In genomic region chr13:111291908-111292307, GRCh38 we compare ENCODE assay signal across 19 cellular contexts. TPM values are rescaled to one million over a fixed set of nuclear protein-coding genes. Genes with fewer than 3 reads are reported as not detected.
A peak's percentile ranks its signal among the peaks of the same experiment; 100 is the strongest.
DNase-seq lines count a peak whose midpoint lies in the region; ATAC-seq and TF ChIP-seq lines count a peak whose summit lies in the region.
"Had no signal": no experiment of that assay in that cellular context is flagged by ENCODE, and none has a peak within 500 bp of the region (broad histone marks: within the 10 kb centered on the region; RNA-seq: fewer than 3 reads in every experiment).

No MANE protein-coding gene starts in this region.

- intact Hi-C loops in PC-3 (cut with micrococcal nuclease) (no loop called here), left lung (cut with DNase I) (no loop called here)

- ATAC-seq in T-helper 17 cell (no peak), PC-3 (no peak), left lung (no peak)
- ATAC-seq: A549; CD8-positive, alpha-beta T cell had no signal

- H3K9me2 ChIP-seq in PC-3 (replicated peaks; ENCODE audit: low read length), result no peaks in the 10 kb centered on the region

- no peaks in the 10 kb centered on the region for H4K20me1 ChIP-seq in PC-3 (ENCODE audit: low read length)

- BruUV-seq in PC-3 (replicated peaks; lab: Mats Ljungman, UMichigan), result no TSS peak

- no peaks in the 10 kb centered on the region for H3K9me3 ChIP-seq in T-helper 17 cell (ENCODE audit: control insufficient read depth, low read length, poor library complexity, severe bottlenecking)
- H3K9me3 ChIP-seq in PC-3 (ENCODE audit: low read length), result no peaks in the 10 kb centered on the region
- no peaks in the 10 kb centered on the region for H3K9me3 ChIP-seq in left lung
- H3K9me3 ChIP-seq: A549; BLaER1 treated with 17β-estradiol and CSF1 and Interleukin-3, amounts not matched to agents 10 nM and 100 nM; Caco-2 had no signal

- POLR2A ChIA-PET in PC-3 (lab: Charles Lee; ENCODE audit: unreplicated experiment), result no interaction called here

- H3K4me1 ChIP-seq in PC-3 (ENCODE audit: insufficient read depth, low read length), result no peaks in the 10 kb centered on the region
- H3K4me1 ChIP-seq in left lung, result no peaks in the 10 kb centered on the region
- H3K4me1 ChIP-seq: A549, Caco-2 had no signal

- peaks cover 7% of the 10 kb centered on the region for H3K36me3 Mint-ChIP-seq in T-helper 17 cell (ENCODE audit: low read depth)
- peaks cover 47% of the 10 kb centered on the region for H3K36me3 Mint-ChIP-seq in nephron progenitor cell (ENCODE audit: low read depth)

- no peak overlapping the region for H2AFZ ChIP-seq in PC-3 (ENCODE audit: low read length)

- no peak overlapping the region for H3K4me3 ChIP-seq in PC-3 (ENCODE audit: low read length)
- no peak overlapping the region for H3K4me3 ChIP-seq in left lung
- H3K4me3 ChIP-seq: A549; BLaER1 treated with 17β-estradiol and CSF1 and Interleukin-3, amounts not matched to agents 10 nM and 100 nM had no signal

- no peaks in the 10 kb centered on the region for H3K79me2 ChIP-seq in PC-3 (ENCODE audit: low read length)

- H3K27ac ChIP-seq in PC-3 (ENCODE audit: low read length), result no peak overlapping the region
- no peak overlapping the region for H3K27ac ChIP-seq in left lung
- H3K27ac ChIP-seq: 22Rv1; A549; BLaER1 treated with 17β-estradiol and CSF1 and Interleukin-3, amounts not matched to agents 10 nM and 100 nM; C4-2B had no signal

- TF ChIP-seq CTCF in nephron progenitor cell (IDR thresholded peaks at IDR 0.05) (no peak), PC-3 (conservative IDR thresholded peaks at IDR 0.05; ENCODE audit: low read depth, low read length) (no peak), left lung (IDR thresholded peaks at IDR 0.05) (no peak)

- H3K4me2 ChIP-seq in PC-3 (ENCODE audit: low read length), result no peak overlapping the region
- H3K4me2 ChIP-seq: A549; BLaER1 treated with 17β-estradiol and CSF1 and Interleukin-3, amounts not matched to agents 10 nM and 100 nM had no signal

- H3K36me3 ChIP-seq in PC-3 (ENCODE audit: low read depth, low read length) (peaks cover 7% of the 10 kb centered on the region; the same call in 1 of the 2 replicates), left lung (peaks cover 0 to 88% of the 10 kb centered on the region in 2 donors)

- CTCF ChIA-PET in PC-3 (lab: Charles Lee), result no interaction called here

- H3K9me3 Mint-ChIP-seq in nephron progenitor cell, result no peaks in the 10 kb centered on the region
- H3K9me3 Mint-ChIP-seq: CD4-positive, alpha-beta T cell; CD8-positive, alpha-beta T cell had no signal

- peaks cover 33% of the 10 kb centered on the region for H3K4me1 Mint-ChIP-seq in T-helper 17 cell
- H3K4me1 Mint-ChIP-seq in nephron progenitor cell, result peaks cover 15% of the 10 kb centered on the region
- H3K4me1 Mint-ChIP-seq: B cell had no signal

- peak; percentile 15 for DNase-seq in activated CD8-positive, alpha-beta memory T cell treated with anti-CD3 and anti-CD28 coated beads for 24 hours
- no peak for DNase-seq in activated CD8-positive, alpha-beta memory T cell treated with anti-CD3 and anti-CD28 coated beads, Interleukin-2, amount 50 U/mL, for 48 hours
- DNase-seq in T-helper 17 cell (no peak), nephron progenitor cell (no peak), PC-3 (no peak), left lung (no peak)
- DNase-seq: AML-193; Caco-2; CD4-positive, alpha-beta T cell; CD8-positive, alpha-beta T cell; DMS79 treated with DMSO at 0.1 percent for 48 hours; GF-D8 had no signal

- H3K9ac ChIP-seq in PC-3 (ENCODE audit: low read length), result no peak overlapping the region
- H3K9ac ChIP-seq: BLaER1 treated with 17β-estradiol and CSF1 and Interleukin-3, amounts not matched to agents 10 nM and 100 nM had no signal

- H3K27me3 Mint-ChIP-seq in T-helper 17 cell, result no peaks in the 10 kb centered on the region
- no peaks in the 10 kb centered on the region for H3K27me3 Mint-ChIP-seq in nephron progenitor cell (ENCODE audit: low read depth, poor library complexity)
- H3K27me3 Mint-ChIP-seq: B cell; CD4-positive, alpha-beta T cell had no signal

- H3K27me3 ChIP-seq in PC-3 (ENCODE audit: low read length) (no peaks in the 10 kb centered on the region), left lung (no peaks in the 10 kb centered on the region)
- H3K27me3 ChIP-seq: BLaER1 treated with 17β-estradiol and CSF1 and Interleukin-3, amounts not matched to agents 10 nM and 100 nM had no signal

- H3K27ac Mint-ChIP-seq in T-helper 17 cell, result peak overlapping the region; percentile 8
- peak overlapping the region; percentile 39 for H3K27ac Mint-ChIP-seq in nephron progenitor cell
- H3K27ac Mint-ChIP-seq: B cell; CD4-positive, alpha-beta T cell; CD8-positive, alpha-beta T cell had no signal

- no peaks in the 10 kb centered on the region for H3F3A ChIP-seq in PC-3 (ENCODE audit: low read length, unreplicated experiment)

- no peak overlapping the region for H3K4me3 Mint-ChIP-seq in T-helper 17 cell
- no peak overlapping the region for H3K4me3 Mint-ChIP-seq in nephron progenitor cell
- H3K4me3 Mint-ChIP-seq: B cell; CD4-positive, alpha-beta T cell; CD8-positive, alpha-beta T cell had no signal

RNA-seq across cellular contexts. Expression of gene TEX29, which starts 28.5 kb away (rescaled TPM):
- total RNA-seq in T-helper 17 cell (not detected), PC-3 (2014; rRNA removed) (not detected in 2 replicates), left lung (under 1 TPM; 0.35 to 0.42 TPM)
- total RNA-seq: A172, Caco-2, Calu3 had no signal
